8 cellular contexts compared by ENCODE assay signal in genomic region chr15:92832992-92833438, GRCh38.
DNase-seq lines count a peak whose midpoint lies in the region; ATAC-seq and TF ChIP-seq lines count a peak whose summit lies in the region.

No MANE protein-coding gene starts in this region.

- POLR2A ChIA-PET in activated CD4-positive, alpha-beta memory T cell treated with anti-CD3 and anti-CD28 coated beads for 36 hours (lab: Charles Lee) = interaction anchor here (1.6 to 5.9 kb wide), 10 partner anchors 12 to 75 kb away, joined by 7 to 171 read pairs (median 26); partner anchors contain the start of gene CHD2

- peak overlapping the region; percentile 95; the same call in 1 of the 2 replicates for H3K27ac Mint-ChIP-seq in HFFc6
- peak overlapping the region; percentile 99 for H3K27ac Mint-ChIP-seq in activated CD4-positive, alpha-beta memory T cell treated with anti-CD3 and anti-CD28 coated beads for 36 hours
- H3K27ac Mint-ChIP-seq in stimulated activated memory B cell treated with anti-CD40 and anti-IgM and Interleukin-4, amounts not matched to agents 10 μg/mL and 1 μg/mL and 100 μg/mL, for 72 hours = peak overlapping the region; percentile 91

- CTCF ChIA-PET in activated CD4-positive, alpha-beta memory T cell treated with anti-CD3 and anti-CD28 coated beads for 36 hours (lab: Charles Lee) = interaction anchor here (0.5 to 4.5 kb wide), 9 partner anchors 12 to 123 kb away, joined by 3 to 48 read pairs (median 6); no protein-coding TSS in a partner anchor

- TF ChIP-seq CTCF in HFFc6 (IDR thresholded peaks at IDR 0.05) = no peak

- no peak overlapping the region; the same call in 1 of the 2 replicates for H3K4me3 Mint-ChIP-seq in HFFc6
- peak overlapping the region; percentile 70 for H3K4me3 Mint-ChIP-seq in activated CD4-positive, alpha-beta memory T cell treated with anti-CD3 and anti-CD28 coated beads for 36 hours
- H3K4me3 Mint-ChIP-seq in stimulated activated memory B cell treated with anti-CD40 and anti-IgM and Interleukin-4, amounts not matched to agents 10 μg/mL and 1 μg/mL and 100 μg/mL, for 72 hours = no peak overlapping the region

- intact Hi-C loops in activated CD4-positive, alpha-beta memory T cell treated with anti-CD3 and anti-CD28 coated beads for 36 hours (cut with micrococcal nuclease) = loop anchor here (1.0 kb wide), 1 partner anchor 16 kb away; no protein-coding TSS in a partner anchor
- intact Hi-C loops in right cardiac atrium (cut with DNase I) = loop anchor here in 3 of 4 donors (2.0 to 5.0 kb wide), 2 partner anchors 49 to 50 kb away; no protein-coding TSS in a partner anchor

- peak in 1 of 2 donors; percentile 6 for ATAC-seq in right cardiac atrium
- ATAC-seq in stimulated activated memory B cell treated with anti-CD40 and anti-IgM and Interleukin-4, amounts not matched to agents 10 μg/mL and 1 μg/mL and 100 μg/mL, for 72 hours = no peak

- WGBS in right cardiac atrium = 51% methylated on average over 5 of the region's 5 CpGs

- H3K27ac ChIP-seq in right cardiac atrium (ENCODE audit: low read length) = peak overlapping the region; percentile 98

- DNase-seq in HFFc6 (no peak), right cardiac atrium (no peak), MV-4-11 (lab: John Stamatoyannopoulos, UW) (no peak), NCI-H446 treated with DMSO at 0.1 percent for 48 hours (lab: John Stamatoyannopoulos, UW) (no peak), NCI-H187 treated with DMSO at 0.1 percent for 48 hours (lab: John Stamatoyannopoulos, UW) (no peak)
- peak; percentile 50 for DNase-seq in activated CD4-positive, alpha-beta memory T cell treated with anti-CD3 and anti-CD28 coated beads for 36 hours
- DNase-seq in activated CD4-positive, alpha-beta T cell treated with anti-CD3 and anti-CD28 coated beads for 4 hours = no peak

- no peaks in the 10 kb centered on the region for H3K36me3 Mint-ChIP-seq in HFFc6 (ENCODE audit: low read depth)
- peaks cover 2% of the 10 kb centered on the region for H3K36me3 Mint-ChIP-seq in activated CD4-positive, alpha-beta memory T cell treated with anti-CD3 and anti-CD28 coated beads for 36 hours
- H3K36me3 Mint-ChIP-seq in stimulated activated memory B cell treated with anti-CD40 and anti-IgM and Interleukin-4, amounts not matched to agents 10 μg/mL and 1 μg/mL and 100 μg/mL, for 72 hours = no peaks in the 10 kb centered on the region

- no peak overlapping the region for H3K4me3 ChIP-seq in right cardiac atrium (ENCODE audit: low read length)

- H3K4me1 Mint-ChIP-seq in HFFc6 (ENCODE audit: low read depth) = peaks cover 29% of the 10 kb centered on the region
- peaks cover 56% of the 10 kb centered on the region for H3K4me1 Mint-ChIP-seq in activated CD4-positive, alpha-beta memory T cell treated with anti-CD3 and anti-CD28 coated beads for 36 hours (ENCODE audit: low read depth)
- peaks cover 45% of the 10 kb centered on the region for H3K4me1 Mint-ChIP-seq in stimulated activated memory B cell treated with anti-CD40 and anti-IgM and Interleukin-4, amounts not matched to agents 10 μg/mL and 1 μg/mL and 100 μg/mL, for 72 hours

- H3K27me3 Mint-ChIP-seq in HFFc6 (ENCODE audit: insufficient read depth) = peaks cover 2% of the 10 kb centered on the region; the same call in 1 of the 2 replicates
- peaks cover 2% of the 10 kb centered on the region for H3K27me3 Mint-ChIP-seq in activated CD4-positive, alpha-beta memory T cell treated with anti-CD3 and anti-CD28 coated beads for 36 hours
- H3K27me3 Mint-ChIP-seq in stimulated activated memory B cell treated with anti-CD40 and anti-IgM and Interleukin-4, amounts not matched to agents 10 μg/mL and 1 μg/mL and 100 μg/mL, for 72 hours = no peaks in the 10 kb centered on the region

- no peaks in the 10 kb centered on the region for H3K9me3 Mint-ChIP-seq in HFFc6
- H3K9me3 Mint-ChIP-seq in activated CD4-positive, alpha-beta memory T cell treated with anti-CD3 and anti-CD28 coated beads for 36 hours = no peaks in the 10 kb centered on the region
- peaks cover 2% of the 10 kb centered on the region for H3K9me3 Mint-ChIP-seq in stimulated activated memory B cell treated with anti-CD40 and anti-IgM and Interleukin-4, amounts not matched to agents 10 μg/mL and 1 μg/mL and 100 μg/mL, for 72 hours

- H3K9me3 ChIP-seq in right cardiac atrium (ENCODE audit: control insufficient read depth, low read length) = no peaks in the 10 kb centered on the region

- no peaks in the 10 kb centered on the region for H3K27me3 ChIP-seq in right cardiac atrium (ENCODE audit: control insufficient read depth, insufficient read depth)

- peaks cover 3% of the 10 kb centered on the region for H3K4me1 ChIP-seq in right cardiac atrium (ENCODE audit: control insufficient read depth, insufficient read depth, low read length)
